In genomic region chr5:153699035-153699434, GRCh38 we compare ENCODE assay signal across 18 cellular contexts.
DNase-seq lines count a peak whose midpoint lies in the region; ATAC-seq, FAIRE-seq and TF ChIP-seq lines count a peak whose summit lies in the region.
"Had no signal": no experiment of that assay in that cellular context is flagged by ENCODE, and none has a peak within 500 bp of the region (broad histone marks: within the 10 kb centered on the region; RNA-seq: fewer than 3 reads in every experiment).

No MANE protein-coding gene starts in this region.

- no peaks in the 10 kb centered on the region for H3K9me1 ChIP-seq in endothelial cell of umbilical vein (replicated peaks; ENCODE audit: control insufficient read depth, extremely low read depth, insufficient read depth, low read length)

- DNase-seq in DND-41: no peak
- peak; percentile 20 for DNase-seq in LHCN-M2 (ENCODE audit: low read depth)
- DNase-seq in endothelial cell of umbilical vein (ENCODE audit: low read depth, low spot score): no peak
- DNase-seq in neural crest cell (ENCODE audit: low read depth, low spot score): no peak
- no peak for DNase-seq in activated T-helper 1 cell treated with anti-CD3 and anti-CD28 coated beads, Interleukin-12 subunit alpha, Interleukin-12 subunit beta, Interleukin-2, Interleukin-4 antibody, amounts not matched to agents 30 ng/mL and 10 ng/mL and 1 ng/mL, durations not matched to agents 14 hours and 24 hours and 36 hours (ENCODE audit: low spot score)
- DNase-seq in kidney: no peak
- no peak for DNase-seq in T1000 (lab: John Stamatoyannopoulos, UW)
- DNase-seq: Caco-2; CD4-positive, CD25-positive, alpha-beta regulatory T cell; DMS153; H7; KG1; MG63; NCI-H1092 treated with DMSO at 0.1 percent for 48 hours; NCI-H446; NCI-H748 treated with DMSO at 0.1 percent for 48 hours; RPMI8226 had no signal

- no peaks in the 10 kb centered on the region for H3K36me3 Mint-ChIP-seq in neural crest cell (ENCODE audit: low read depth)
- H3K36me3 Mint-ChIP-seq in activated T-helper 1 cell treated with anti-CD3 and anti-CD28 coated beads, Interleukin-12 subunit alpha, Interleukin-12 subunit beta, Interleukin-2, Interleukin-4 antibody, amounts not matched to agents 30 ng/mL and 10 ng/mL and 1 ng/mL, durations not matched to agents 14 hours and 24 hours and 36 hours (ENCODE audit: low read depth): no peaks in the 10 kb centered on the region
- H3K36me3 Mint-ChIP-seq: CD4-positive, CD25-positive, alpha-beta regulatory T cell had no signal

- no peak overlapping the region for H2AFZ ChIP-seq in DND-41 (ENCODE audit: low read depth, low read length)
- H2AFZ ChIP-seq in endothelial cell of umbilical vein (ENCODE audit: low read depth, low read length): no peak overlapping the region

- CTCF ChIA-PET in endothelial cell of umbilical vein (lab: Charles Lee): no interaction called here

- intact Hi-C loops in endothelial cell of umbilical vein (cut with micrococcal nuclease) (no loop called here), kidney (cut with DNase I) (no loop called here)
- intact Hi-C loops in activated T-helper 1 cell treated with anti-CD3 and anti-CD28 coated beads, Interleukin-12 subunit alpha, Interleukin-12 subunit beta, Interleukin-2, Interleukin-4 antibody, amounts not matched to agents 30 ng/mL and 10 ng/mL and 1 ng/mL, durations not matched to agents 14 hours and 24 hours and 36 hours (cut with micrococcal nuclease): no loop called here

- dilution Hi-C loops in endothelial cell of umbilical vein (cut with MboI; ENCODE audit: extremely low pct_ligation_motif_present, low sequenced_read_pairs): no loop called here

- peaks cover 5% of the 10 kb centered on the region for H3K4me1 Mint-ChIP-seq in neural crest cell
- no peaks in the 10 kb centered on the region for H3K4me1 Mint-ChIP-seq in activated T-helper 1 cell treated with anti-CD3 and anti-CD28 coated beads, Interleukin-12 subunit alpha, Interleukin-12 subunit beta, Interleukin-2, Interleukin-4 antibody, amounts not matched to agents 30 ng/mL and 10 ng/mL and 1 ng/mL, durations not matched to agents 14 hours and 24 hours and 36 hours (ENCODE audit: low read depth)
- H3K4me1 Mint-ChIP-seq: B cell; CD4-positive, CD25-positive, alpha-beta regulatory T cell had no signal

- POLR2A ChIA-PET in endothelial cell of umbilical vein (lab: Charles Lee): no interaction called here

- H3K4me3 ChIP-seq in DND-41 (ENCODE audit: low read depth in 1 of 2, low read length in 2 of 2) (no peak overlapping the region), endothelial cell of umbilical vein (replicated peaks in 1 of 3; ENCODE audit: insufficient read depth in 1 of 3, low read depth in 1 of 3, low read length in 3 of 3) (no peak overlapping the region), kidney (ENCODE audit: low read length in 2 of 2) (no peak overlapping the region)
- H3K4me3 ChIP-seq: MG63 had no signal

- no peaks in the 10 kb centered on the region for H3K27me3 Mint-ChIP-seq in neural crest cell (ENCODE audit: low read depth)
- peaks cover 3% of the 10 kb centered on the region for H3K27me3 Mint-ChIP-seq in activated T-helper 1 cell treated with anti-CD3 and anti-CD28 coated beads, Interleukin-12 subunit alpha, Interleukin-12 subunit beta, Interleukin-2, Interleukin-4 antibody, amounts not matched to agents 30 ng/mL and 10 ng/mL and 1 ng/mL, durations not matched to agents 14 hours and 24 hours and 36 hours (ENCODE audit: insufficient read depth)
- H3K27me3 Mint-ChIP-seq: B cell; CD4-positive, CD25-positive, alpha-beta regulatory T cell had no signal

- H3K9me3 ChIP-seq in DND-41 (ENCODE audit: insufficient read depth, low read length, severe bottlenecking) (no peaks in the 10 kb centered on the region), endothelial cell of umbilical vein (replicated peaks; ENCODE audit: control insufficient read depth, insufficient read depth, low read length) (no peaks in the 10 kb centered on the region), kidney (ENCODE audit: control insufficient read depth in 1 of 2, low read length in 2 of 2) (no peaks in the 10 kb centered on the region)
- H3K9me3 ChIP-seq: Caco-2, MG63 had no signal

- FAIRE-seq in endothelial cell of umbilical vein (lab: Jason Lieb, UNC): no peak
- no peak for FAIRE-seq in kidney (lab: Jason Lieb, UNC)

- no peak for TF ChIP-seq POLR2A in endothelial cell of umbilical vein (IDR thresholded peaks at IDR 0.05; ENCODE audit: low read depth, low read length)

- TF ChIP-seq CTCF in DND-41 (IDR thresholded peaks at IDR 0.05; ENCODE audit: borderline replicate concordance, extremely low read depth, low read length, poor library complexity, severe bottlenecking): no peak
- no peak for TF ChIP-seq CTCF in endothelial cell of umbilical vein (IDR thresholded peaks at IDR 0.05; ENCODE audit: extremely low read depth in 1 of 2, insufficient read depth in 1 of 2, low read depth in 1 of 2, low read length in 2 of 2)
- no peak for TF ChIP-seq CTCF in neural crest cell (conservative IDR thresholded peaks at IDR 0.05)
- TF ChIP-seq CTCF in kidney (IDR thresholded peaks at IDR 0.05; ENCODE audit: borderline replicate concordance, extremely low read depth, insufficient read depth): no peak

- H3K79me2 ChIP-seq in DND-41 (ENCODE audit: insufficient read depth, low read length) (no peaks in the 10 kb centered on the region), endothelial cell of umbilical vein (ENCODE audit: control insufficient read depth, insufficient read depth, low read length) (no peaks in the 10 kb centered on the region)

- H3K4me2 ChIP-seq in DND-41 (ENCODE audit: insufficient read depth, low read length) (no peak overlapping the region), endothelial cell of umbilical vein (ENCODE audit: insufficient read depth, low read length) (no peak overlapping the region)

- H3K9me3 Mint-ChIP-seq in neural crest cell: peaks cover 3% of the 10 kb centered on the region
- no peaks in the 10 kb centered on the region for H3K9me3 Mint-ChIP-seq in activated T-helper 1 cell treated with anti-CD3 and anti-CD28 coated beads, Interleukin-12 subunit alpha, Interleukin-12 subunit beta, Interleukin-2, Interleukin-4 antibody, amounts not matched to agents 30 ng/mL and 10 ng/mL and 1 ng/mL, durations not matched to agents 14 hours and 24 hours and 36 hours

- BruUV-seq in endothelial cell of umbilical vein (replicated peaks; lab: Mats Ljungman, UMichigan): no TSS peak

- H3K4me3 Mint-ChIP-seq in neural crest cell: no peak overlapping the region
- H3K4me3 Mint-ChIP-seq in activated T-helper 1 cell treated with anti-CD3 and anti-CD28 coated beads, Interleukin-12 subunit alpha, Interleukin-12 subunit beta, Interleukin-2, Interleukin-4 antibody, amounts not matched to agents 30 ng/mL and 10 ng/mL and 1 ng/mL, durations not matched to agents 14 hours and 24 hours and 36 hours: no peak overlapping the region
- H3K4me3 Mint-ChIP-seq: B cell; CD4-positive, CD25-positive, alpha-beta regulatory T cell had no signal

- H3K4me1 ChIP-seq in DND-41 (ENCODE audit: insufficient read depth, low read length) (no peaks in the 10 kb centered on the region), endothelial cell of umbilical vein (ENCODE audit: control insufficient read depth, extremely low read depth, insufficient read depth, low read length) (no peaks in the 10 kb centered on the region), kidney (ENCODE audit: control insufficient read depth in 1 of 2, insufficient read depth in 1 of 2, low read depth in 1 of 2, low read length in 2 of 2) (no peaks in the 10 kb centered on the region)
- H3K4me1 ChIP-seq: Caco-2 had no signal

- H3K36me3 ChIP-seq in DND-41 (ENCODE audit: insufficient read depth, low read length) (no peaks in the 10 kb centered on the region), endothelial cell of umbilical vein (ENCODE audit: control insufficient read depth in 2 of 2, extremely low read depth in 1 of 2, insufficient read depth in 2 of 2, low read length in 2 of 2) (no peaks in the 10 kb centered on the region), kidney (ENCODE audit: control insufficient read depth in 1 of 2, insufficient read depth in 2 of 2, low read length in 2 of 2) (no peaks in the 10 kb centered on the region)
- H3K36me3 ChIP-seq: MG63 had no signal

- ATAC-seq in DND-41 (ENCODE audit: insufficient read depth, low read depth): peak; percentile 42; the same call in 2 of the 3 replicates

- H3K27ac ChIP-seq in DND-41 (ENCODE audit: low read length) (no peak overlapping the region), endothelial cell of umbilical vein (ENCODE audit: insufficient read depth, low read depth, low read length) (no peak overlapping the region), kidney (ENCODE audit: low read depth in 2 of 2, low read length in 2 of 2) (no peak overlapping the region)

- no peaks in the 10 kb centered on the region for H4K20me1 ChIP-seq in DND-41 (ENCODE audit: insufficient read depth, low read length)
- no peaks in the 10 kb centered on the region for H4K20me1 ChIP-seq in endothelial cell of umbilical vein (replicated peaks; ENCODE audit: control insufficient read depth, extremely low read depth, insufficient read depth, low read length)

- H3K27me3 ChIP-seq in DND-41 (ENCODE audit: insufficient read depth, low read length, poor library complexity): no peaks in the 10 kb centered on the region
- H3K27me3 ChIP-seq in endothelial cell of umbilical vein (ENCODE audit: control insufficient read depth in 2 of 2, insufficient read depth in 2 of 2, low read length in 2 of 2): no peaks in the 10 kb centered on the region
- H3K27me3 ChIP-seq: MG63 had no signal

- peak overlapping the region; percentile 60 for H3K27ac Mint-ChIP-seq in neural crest cell (ENCODE audit: unreplicated experiment)
- no peak overlapping the region for H3K27ac Mint-ChIP-seq in activated T-helper 1 cell treated with anti-CD3 and anti-CD28 coated beads, Interleukin-12 subunit alpha, Interleukin-12 subunit beta, Interleukin-2, Interleukin-4 antibody, amounts not matched to agents 30 ng/mL and 10 ng/mL and 1 ng/mL, durations not matched to agents 14 hours and 24 hours and 36 hours
- H3K27ac Mint-ChIP-seq: B cell; CD4-positive, CD25-positive, alpha-beta regulatory T cell had no signal

- H3K9ac ChIP-seq in DND-41 (ENCODE audit: low read depth, low read length) (no peak overlapping the region), endothelial cell of umbilical vein (replicated peaks; ENCODE audit: extremely low read depth, insufficient read depth, low read length) (no peak overlapping the region), kidney (ENCODE audit: low read length in 2 of 2) (no peak overlapping the region)

TF ChIP-seq in endothelial cell of umbilical vein, 7 proteins besides CTCF, POLR2A, EP300 and RAD21:
- peak; percentile 4 for TF ChIP-seq JUN (IDR thresholded peaks at IDR 0.05; ENCODE audit: borderline replicate concordance, insufficient read depth, insufficient read length, low read depth)
- no peak for TF ChIP-seq MYC (IDR thresholded peaks at IDR 0.05; ENCODE audit: low read depth, low read length)
- no peak for TF ChIP-seq GATA2 (IDR thresholded peaks at IDR 0.05; ENCODE audit: insufficient read depth, insufficient read length, low read depth, low read length)
